In genomic region chr6:3724451-3725144, GRCh38 we compare ENCODE assay signal across 17 cellular contexts. TPM values are rescaled to one million over a fixed set of nuclear protein-coding genes. Genes with fewer than 3 reads are reported as not detected.
DNase-seq lines count a peak whose midpoint lies in the region; ATAC-seq and TF ChIP-seq lines count a peak whose summit lies in the region.
"Had no signal": no experiment of that assay in that cellular context is flagged by ENCODE, and none has a peak within 500 bp of the region (broad histone marks: within the 10 kb centered on the region; RNA-seq: fewer than 3 reads in every experiment).

No MANE protein-coding gene starts in this region.

- H3K4me2 ChIP-seq in PC-3 (ENCODE audit: low read length), result no peak overlapping the region

- H3K27ac ChIP-seq in PC-3 (ENCODE audit: low read length) (no peak overlapping the region), esophagus muscularis mucosa (replicated peaks in 1 of 4) (peak overlapping the region in 3 of 4 donors; percentile 1 to 30 (median 12))
- H3K27ac ChIP-seq: right lobe of liver had no signal

- peaks cover 22% of the 10 kb centered on the region for H3K36me3 ChIP-seq in PC-3 (ENCODE audit: low read depth, low read length)
- H3K36me3 ChIP-seq in esophagus muscularis mucosa, result peaks cover 37 to 89% (median 72%) of the 10 kb centered on the region in 4 donors

- no peak for TF ChIP-seq CTCF in AG10803 (conservative IDR thresholded peaks at IDR 0.05; ENCODE audit: low read length)
- TF ChIP-seq CTCF in PC-3 (conservative IDR thresholded peaks at IDR 0.05; ENCODE audit: low read depth, low read length), result no peak
- TF ChIP-seq CTCF in esophagus muscularis mucosa (IDR thresholded peaks at IDR 0.05), result no peak
- TF ChIP-seq CTCF in omental fat pad (IDR thresholded peaks at IDR 0.05), result no peak

- BruUV-seq in PC-3 (replicated peaks; lab: Mats Ljungman, UMichigan), result no TSS peak

- intact Hi-C loops in PC-3 (cut with micrococcal nuclease) (no loop called here), esophagus muscularis mucosa (cut with DNase I) (no loop called here)

- H3K9ac ChIP-seq in PC-3 (ENCODE audit: low read length), result no peak overlapping the region

- 91% methylated on average over 8 of the region's 22 CpGs for WGBS in esophagus muscularis mucosa

- H3K9me3 ChIP-seq in PC-3 (ENCODE audit: low read length), result no peaks in the 10 kb centered on the region
- no peaks in the 10 kb centered on the region for H3K9me3 ChIP-seq in esophagus muscularis mucosa
- H3K9me3 ChIP-seq: right lobe of liver had no signal

- peaks cover 18% of the 10 kb centered on the region for H3K79me2 ChIP-seq in PC-3 (ENCODE audit: low read length)

- no peak for TF ChIP-seq POLR2A in esophagus muscularis mucosa (IDR thresholded peaks at IDR 0.05; ENCODE audit: low read depth)

- in situ Hi-C loops in ACHN (cut with HindIII; ENCODE audit: low pct_ligation_motif_present, low pct_unique_long_range_greater_than_20kb, low sequenced_read_pairs), result no loop called here

- H3K9me2 ChIP-seq in PC-3 (replicated peaks; ENCODE audit: low read length), result no peaks in the 10 kb centered on the region

- H2AFZ ChIP-seq in PC-3 (ENCODE audit: low read length), result no peak overlapping the region

- ATAC-seq in PC-3 (0 out of 2 replicates have a peak, but pooled peaks have one; percentile 13), omental fat pad (ENCODE audit: low FRiP score) (peak; percentile 26), GM21381 (IDR thresholded peaks at IDR 0.05; ENCODE audit: unreplicated experiment) (no peak)
- ATAC-seq: GM12878 had no signal

- no peaks in the 10 kb centered on the region for H3K27me3 ChIP-seq in PC-3 (ENCODE audit: low read length)
- H3K27me3 ChIP-seq in esophagus muscularis mucosa, result no peaks in the 10 kb centered on the region
- H3K27me3 ChIP-seq: right lobe of liver had no signal

- POLR2A ChIA-PET in PC-3 (lab: Charles Lee; ENCODE audit: unreplicated experiment), result no interaction called here

- H3K4me3 ChIP-seq in AG10803 (ENCODE audit: low read length) (no peak overlapping the region), PC-3 (ENCODE audit: low read length) (no peak overlapping the region), esophagus muscularis mucosa (no peak overlapping the region)
- H3K4me3 ChIP-seq: GM12878, right lobe of liver had no signal

- H3K4me1 ChIP-seq in PC-3 (ENCODE audit: insufficient read depth, low read length), result no peaks in the 10 kb centered on the region
- H3K4me1 ChIP-seq in esophagus muscularis mucosa, result peaks cover 41 to 53% (median 46%) of the 10 kb centered on the region in 4 donors
- H3K4me1 ChIP-seq: right lobe of liver had no signal

- H4K20me1 ChIP-seq in PC-3 (ENCODE audit: low read length), result no peaks in the 10 kb centered on the region

- CTCF ChIA-PET in PC-3 (lab: Charles Lee), result no interaction called here

- H3F3A ChIP-seq in PC-3 (ENCODE audit: low read length, unreplicated experiment), result no peaks in the 10 kb centered on the region

- DNase-seq in AG10803 (ENCODE audit: low read depth), result peak; percentile 32
- DNase-seq in PC-3, result no peak
- no peak for DNase-seq in esophagus muscularis mucosa (ENCODE audit: extremely low spot score)
- DNase-seq in omental fat pad (ENCODE audit: low spot score), result no peak
- no peak for DNase-seq in NCI-H1105 (lab: John Stamatoyannopoulos, UW)
- no peak for DNase-seq in NCI-H2171 (lab: John Stamatoyannopoulos, UW)
- no peak for DNase-seq in ACHN
- DNase-seq: activated gamma-delta T cell, AML-193, erythroblast, midbrain, NCI-H2029 treated with DMSO at 0.1 percent for 48 hours, NCI-H524, right lobe of liver, T1000 had no signal

- no peak for TF ChIP-seq EP300 in esophagus muscularis mucosa (IDR thresholded peaks at IDR 0.05)

RNA-seq across cellular contexts. Expression of gene PXDC1, which starts 26.9 kb away (rescaled TPM):
- 46.2 and 59.8 TPM in 2 replicates for total RNA-seq in PC-3 (2014; rRNA removed)
- total RNA-seq in esophagus muscularis mucosa, result 100 to 1,000 TPM; 111 to 232 (median 165) TPM
- 100 to 1,000 TPM; 106 to 205 (median 122) TPM for total RNA-seq in omental fat pad
